Comparison of ENCODE assay signal across 11 cellular contexts in genomic region chr6:19866900-19867627, GRCh38. TPM values are rescaled to one million over a fixed set of nuclear protein-coding genes. Genes with fewer than 3 reads are reported as not detected.
DNase-seq lines count a peak whose midpoint lies in the region; ATAC-seq and TF ChIP-seq lines count a peak whose summit lies in the region.
"Had no signal": no experiment of that assay in that cellular context is flagged by ENCODE, and none has a peak within 500 bp of the region (broad histone marks: within the 10 kb centered on the region; RNA-seq: fewer than 3 reads in every experiment).

No MANE protein-coding gene starts in this region.

- DNase-seq in ELR (ENCODE audit: low read depth) (peak; percentile 81), NCI-H748 treated with DMSO at 0.1 percent for 48 hours (lab: John Stamatoyannopoulos, UW) (peak; percentile 42), cardiac fibroblast (ENCODE audit: low read depth in 2 of 2) (peak; percentile 33 to 47), prostate gland (ENCODE audit: low spot score) (peak; percentile 9), CD1c-positive myeloid dendritic cell (ENCODE audit: extremely low spot score) (no peak), Peyer's patch (no peak)
- DNase-seq: activated CD4-positive, alpha-beta T cell treated with anti-CD3 and anti-CD28 coated beads, Interleukin-2, amount 10 ng/mL, durations not matched to agents 7 days and 5 days; heart left ventricle; pancreas; stimulated activated CD4-positive, alpha-beta T cell treated with anti-CD3 and anti-CD28 coated beads, Interleukin-2, amount 100 ng/mL, for 24 hours had no signal

- H3K4me3 ChIP-seq in cardiac fibroblast (replicated peaks in 1 of 2; ENCODE audit: low read depth in 2 of 2, low read length in 2 of 2) (no peak overlapping the region), prostate gland (no peak overlapping the region), Peyer's patch (no peak overlapping the region)
- H3K4me3 ChIP-seq: heart left ventricle, pancreas had no signal

- ATAC-seq in GM19467 (IDR thresholded peaks at IDR 0.05; ENCODE audit: unreplicated experiment), result no peak
- ATAC-seq: heart left ventricle, pancreas had no signal

- 26% methylated on average over 6 of the region's 6 CpGs for WGBS in prostate gland

- H3K27me3 ChIP-seq in prostate gland (replicated peaks; ENCODE audit: insufficient read depth) (no peaks in the 10 kb centered on the region), Peyer's patch (no peaks in the 10 kb centered on the region)
- H3K27me3 ChIP-seq: pancreas had no signal

- TF ChIP-seq POLR2A in prostate gland (IDR thresholded peaks at IDR 0.05), result no peak
- no peak for TF ChIP-seq POLR2A in Peyer's patch (IDR thresholded peaks at IDR 0.05)

- H3K9me3 ChIP-seq in prostate gland (no peaks in the 10 kb centered on the region), Peyer's patch (no peaks in the 10 kb centered on the region)
- H3K9me3 ChIP-seq: heart left ventricle, pancreas had no signal

- intact Hi-C loops in prostate gland (cut with DNase I), result no loop called here

- H3K27ac ChIP-seq in prostate gland, result no peak overlapping the region
- no peak overlapping the region for H3K27ac ChIP-seq in Peyer's patch
- H3K27ac ChIP-seq: heart left ventricle, pancreas had no signal

- TF ChIP-seq CTCF in cardiac fibroblast (IDR thresholded peaks at IDR 0.05; ENCODE audit: low read depth, low read length) (no peak), prostate gland (IDR thresholded peaks at IDR 0.05) (no peak), Peyer's patch (IDR thresholded peaks at IDR 0.05) (no peak)

- no peaks in the 10 kb centered on the region for H3K36me3 ChIP-seq in prostate gland
- H3K36me3 ChIP-seq in Peyer's patch, result no peaks in the 10 kb centered on the region
- H3K36me3 ChIP-seq: heart left ventricle, pancreas had no signal

- H3K4me1 ChIP-seq in prostate gland (replicated peaks) (no peaks in the 10 kb centered on the region), Peyer's patch (no peaks in the 10 kb centered on the region)
- H3K4me1 ChIP-seq: heart left ventricle had no signal

RNA-seq across cellular contexts. Expression of gene ID4, which starts 29.9 kb away (rescaled TPM):
- total RNA-seq in prostate gland, result 10 to 100 TPM; 63.6 to 69.1 TPM
- total RNA-seq in Peyer's patch, result 10 to 100 TPM in 1 of 4 donors, 1 to 10 TPM in 3; 2.8 to 12.3 (median 8.4) TPM
- total RNA-seq: activated CD4-positive, alpha-beta T cell treated with anti-CD3 and anti-CD28 coated beads, Interleukin-2, amount 10 ng/mL, durations not matched to agents 7 days and 5 days had no signal

Comparison
In these comparisons a context has a peak if more than half of its experiments do, and no peak if none do; other contexts are left out.
1. DNase-seq: peak in ELR (single experiment), NCI-H748 treated with DMSO at 0.1 percent for 48 hours (single experiment), cardiac fibroblast (2 of 2) and prostate gland (single experiment); none in CD1c-positive myeloid dendritic cell (single experiment) and Peyer's patch (0 of 3).
2. RNA of gene ID4, which starts 29.9 kb away (total RNA-seq): 63.6 to 69.1 TPM in prostate gland; 2.8 to 12.3 TPM in Peyer's patch; every median in the first group is over 4 times any median in the second.